In genomic region chr12:130423991-130424857, GRCh38 we compare ENCODE assay signal across 1 cellular context.
TF ChIP-seq lines count a peak whose summit lies in the region.

No MANE protein-coding gene starts in this region.

TF ChIP-seq in K562, 482 proteins besides CTCF, POLR2A, EP300 and RAD21 (continued from another document):
- TF ChIP-seq TFE3 (CRISPR knock-in tag; IDR thresholded peaks at IDR 0.05): no peak
- TF ChIP-seq NR1H2 (CRISPR knock-in tag; IDR thresholded peaks at IDR 0.05): no peak
- TF ChIP-seq UBTF (IDR thresholded peaks at IDR 0.05; ENCODE audit: borderline replicate concordance in 1 of 2, low read depth in 2 of 2, low read length in 2 of 2): no peak
